Comparison of ENCODE assay signal across 32 cellular contexts in the genomic region with DNA sequence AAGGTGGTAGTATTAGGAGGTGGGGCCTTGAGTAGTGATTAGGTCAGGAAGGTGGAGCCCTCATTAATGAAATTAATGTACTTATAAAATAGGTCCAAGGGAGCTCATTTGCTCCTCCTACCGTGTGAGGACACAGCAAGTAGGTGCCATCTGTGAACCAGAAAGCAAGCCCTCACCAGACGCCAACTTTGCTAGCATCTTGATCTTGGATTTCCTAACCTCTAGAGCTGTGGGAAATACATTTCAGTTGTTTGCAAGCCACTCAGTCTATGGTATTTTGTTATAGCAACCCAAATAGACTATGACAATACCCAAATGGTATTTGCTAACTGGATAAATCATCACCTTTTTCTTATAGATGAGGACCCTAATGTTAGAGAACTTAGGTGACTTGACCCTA.
"Had no signal": no experiment of that assay in that cellular context is flagged by ENCODE, and none has a peak within 500 bp of the region (broad histone marks: within the 10 kb centered on the region; RNA-seq: fewer than 3 reads in every experiment).

No MANE protein-coding gene starts in this region.

- H3K36me3 Mint-ChIP-seq: activated naive CD4-positive, alpha-beta T cell treated with anti-CD3 and anti-CD28 coated beads, Interleukin-2, amount 10 ng/mL, durations not matched to agents 7 days and 5 days; activated naive CD8-positive, alpha-beta T cell treated with anti-CD3 and anti-CD28 coated beads, Interleukin-2, amount 10 ng/mL, durations not matched to agents 7 days and 5 days; stimulated activated naive B cell treated with anti-CD40 and anti-IgM and Interleukin-4, amounts not matched to agents 10 μg/mL and 1 μg/mL and 100 μg/mL, for 72 hours had no signal

- H3K4me1 ChIP-seq: ascending aorta, left ventricle myocardium inferior, pancreas, prostate gland, stomach, suprapubic skin, tibial artery, upper lobe of right lung had no signal

- H3K9me3 Mint-ChIP-seq: activated naive CD4-positive, alpha-beta T cell treated with anti-CD3 and anti-CD28 coated beads, Interleukin-2, amount 10 ng/mL, durations not matched to agents 7 days and 5 days; activated T-cell treated with anti-CD3 and anti-CD28 coated beads, Interleukin-2, amount 50 U/mL, for 24 hours; nephron; stimulated activated naive B cell treated with anti-CD40 and anti-IgM and Interleukin-4, amounts not matched to agents 10 μg/mL and 1 μg/mL and 100 μg/mL, for 72 hours had no signal

- H3K4me1 Mint-ChIP-seq: activated CD4-positive, alpha-beta memory T cell treated with anti-CD3 and anti-CD28 coated beads, Interleukin-2, amount 10 ng/mL, durations not matched to agents 7 days and 5 days; activated naive CD4-positive, alpha-beta T cell treated with anti-CD3 and anti-CD28 coated beads, Interleukin-2, amount 10 ng/mL, durations not matched to agents 7 days and 5 days; activated naive CD8-positive, alpha-beta T cell treated with anti-CD3 and anti-CD28 coated beads, Interleukin-2, amount 10 ng/mL, durations not matched to agents 7 days and 5 days; stimulated activated naive B cell treated with anti-CD40 and anti-IgM and Interleukin-4, amounts not matched to agents 10 μg/mL and 1 μg/mL and 100 μg/mL, for 72 hours; T-helper 17 cell had no signal

- H2AFZ ChIP-seq: hepatocyte had no signal

- H3K4me3 Mint-ChIP-seq: activated CD4-positive, alpha-beta memory T cell treated with anti-CD3 and anti-CD28 coated beads, Interleukin-2, amount 10 ng/mL, durations not matched to agents 7 days and 5 days; activated naive CD4-positive, alpha-beta T cell treated with anti-CD3 and anti-CD28 coated beads, Interleukin-2, amount 10 ng/mL, durations not matched to agents 7 days and 5 days; activated naive CD8-positive, alpha-beta T cell treated with anti-CD3 and anti-CD28 coated beads, Interleukin-2, amount 10 ng/mL, durations not matched to agents 7 days and 5 days; activated T-cell treated with anti-CD3 and anti-CD28 coated beads, Interleukin-2, amount 50 U/mL, for 24 hours; nephron; stimulated activated naive B cell treated with anti-CD40 and anti-IgM and Interleukin-4, amounts not matched to agents 10 μg/mL and 1 μg/mL and 100 μg/mL, for 72 hours; T-helper 17 cell had no signal

- H3K27ac ChIP-seq: ascending aorta, hepatocyte, left ventricle myocardium inferior, pancreas, prostate gland, stomach, suprapubic skin, tibial artery, upper lobe of right lung, WERI-Rb-1 had no signal

- H3K27me3 Mint-ChIP-seq: activated CD4-positive, alpha-beta memory T cell treated with anti-CD3 and anti-CD28 coated beads, Interleukin-2, amount 10 ng/mL, durations not matched to agents 7 days and 5 days; activated naive CD4-positive, alpha-beta T cell treated with anti-CD3 and anti-CD28 coated beads, Interleukin-2, amount 10 ng/mL, durations not matched to agents 7 days and 5 days; activated naive CD8-positive, alpha-beta T cell treated with anti-CD3 and anti-CD28 coated beads, Interleukin-2, amount 10 ng/mL, durations not matched to agents 7 days and 5 days; activated T-cell treated with anti-CD3 and anti-CD28 coated beads, Interleukin-2, amount 50 U/mL, for 24 hours had no signal

- H3K27me3 ChIP-seq: ascending aorta, hepatocyte, pancreas, stomach, suprapubic skin, tibial artery, upper lobe of right lung had no signal

- FAIRE-seq: endothelial cell of umbilical vein, frontal cortex, pancreas, small intestine had no signal

- H3K36me3 ChIP-seq: ascending aorta, left ventricle myocardium inferior, pancreas, prostate gland, stomach, suprapubic skin, tibial artery, upper lobe of right lung, WERI-Rb-1 had no signal

- H3K9me3 ChIP-seq: ascending aorta, pancreas, prostate gland, stomach, suprapubic skin, tibial artery, upper lobe of right lung had no signal

- H3K27ac Mint-ChIP-seq: activated CD4-positive, alpha-beta memory T cell treated with anti-CD3 and anti-CD28 coated beads, Interleukin-2, amount 10 ng/mL, durations not matched to agents 7 days and 5 days; activated naive CD4-positive, alpha-beta T cell treated with anti-CD3 and anti-CD28 coated beads, Interleukin-2, amount 10 ng/mL, durations not matched to agents 7 days and 5 days; activated naive CD8-positive, alpha-beta T cell treated with anti-CD3 and anti-CD28 coated beads, Interleukin-2, amount 10 ng/mL, durations not matched to agents 7 days and 5 days; activated T-cell treated with anti-CD3 and anti-CD28 coated beads, Interleukin-2, amount 50 U/mL, for 24 hours; nephron; stimulated activated naive B cell treated with anti-CD40 and anti-IgM and Interleukin-4, amounts not matched to agents 10 μg/mL and 1 μg/mL and 100 μg/mL, for 72 hours; T-helper 17 cell had no signal

- H3K79me2 ChIP-seq: hepatocyte had no signal

- ATAC-seq: activated CD4-positive, CD25-positive, alpha-beta regulatory T cell treated with anti-CD3 and anti-CD28 coated beads, Interleukin-2, amount 50 U/mL, for 24 hours; pancreas; sciatic nerve; stimulated activated naive B cell treated with anti-CD40 and anti-IgM and Interleukin-4, amounts not matched to agents 10 μg/mL and 1 μg/mL and 100 μg/mL, for 72 hours; T-helper 17 cell had no signal

- H3K4me3 ChIP-seq: ascending aorta, hepatocyte, left ventricle myocardium inferior, lung, pancreas, prostate gland, stomach, suprapubic skin, tibial artery, upper lobe of right lung had no signal

- DNase-seq: activated CD4-positive, alpha-beta memory T cell treated with anti-CD3 and anti-CD28 coated beads, Interleukin-2, amount 10 ng/mL, durations not matched to agents 7 days and 5 days; activated CD4-positive, alpha-beta T cell treated with anti-CD3 and anti-CD28 coated beads for 48 hours; activated CD8-positive, alpha-beta memory T cell treated with anti-CD3 and anti-CD28 coated beads, Interleukin-2, amount 50 U/mL, for 48 hours; activated gamma-delta T cell; activated naive CD4-positive, alpha-beta T cell treated with anti-CD3 and anti-CD28 coated beads, Interleukin-2, amount 10 ng/mL, durations not matched to agents 7 days and 5 days; activated naive CD8-positive, alpha-beta T cell treated with anti-CD3 and anti-CD28 coated beads, Interleukin-2, amount 10 ng/mL, durations not matched to agents 7 days and 5 days; activated T-cell treated with anti-CD3 and anti-CD28 coated beads, Interleukin-2, amount 50 U/mL, for 24 hours; caudate nucleus; islet precursor cell; left ventricle myocardium inferior; nucleus accumbens; pancreas; retina; small intestine; stimulated activated CD4-positive, alpha-beta T cell treated with anti-CD3 and anti-CD28 coated beads, Interleukin-2, amount 100 ng/mL, for 24 hours; stimulated activated naive B cell treated with anti-CD40 and anti-IgM and Interleukin-4, amounts not matched to agents 10 μg/mL and 1 μg/mL and 100 μg/mL, for 72 hours; stomach; T-helper 17 cell; T1000; tibial artery; upper lobe of right lung; WERI-Rb-1 had no signal

- H3K4me2 ChIP-seq: hepatocyte had no signal
